16 cellular contexts compared by ENCODE assay signal in genomic region chr4:84050014-84050413, GRCh38.
DNase-seq lines count a peak whose midpoint lies in the region; ATAC-seq and TF ChIP-seq lines count a peak whose summit lies in the region.
"Had no signal": no experiment of that assay in that cellular context is flagged by ENCODE, and none has a peak within 500 bp of the region (broad histone marks: within the 10 kb centered on the region; RNA-seq: fewer than 3 reads in every experiment).

No MANE protein-coding gene starts in this region.

- no peak overlapping the region for H4K91ac ChIP-seq in H9 (ENCODE audit: insufficient read length, low read depth, low read length)

- no peaks in the 10 kb centered on the region for H3K79me2 ChIP-seq in H9 (ENCODE audit: insufficient read depth, low read length)

- no peak overlapping the region for H3K4ac ChIP-seq in H9 (ENCODE audit: low read depth, low read length)

- H3K79me1 ChIP-seq in H9 (ENCODE audit: insufficient read depth, low read depth, low read length, poor library complexity, severe bottlenecking): no peaks in the 10 kb centered on the region

- H3K9me3 Mint-ChIP-seq in H9: no peaks in the 10 kb centered on the region; a peak in 1 of 5 replicates
- H3K9me3 Mint-ChIP-seq: activated CD4-positive, alpha-beta memory T cell treated with anti-CD3 and anti-CD28 coated beads, Interleukin-2, amount 10 ng/mL, durations not matched to agents 7 days and 5 days; neural crest cell had no signal

- H3K23me2 ChIP-seq in H9 (ENCODE audit: insufficient read length, low read depth, low read length, poor library complexity, severe bottlenecking): no peaks in the 10 kb centered on the region

- ATAC-seq in GM18870 (IDR thresholded peaks at IDR 0.05; ENCODE audit: unreplicated experiment) (no peak), HG02840 (IDR thresholded peaks at IDR 0.05; ENCODE audit: low FRiP score, unreplicated experiment) (no peak)
- ATAC-seq: lower lobe of right lung had no signal

- no peak overlapping the region for H3K23ac ChIP-seq in H9 (ENCODE audit: insufficient read length, low read depth, low read length)

- no peak overlapping the region for H4K8ac ChIP-seq in H9 (replicated peaks; ENCODE audit: insufficient read length, low read depth, low read length)

- H2BK12ac ChIP-seq in H9 (ENCODE audit: insufficient read length, low read depth, low read length): no peak overlapping the region

- peak overlapping the region in 1 of 2 experiments; percentile 44; a peak in 2 of 5 replicates for H3K4me3 Mint-ChIP-seq in H9
- H3K4me3 Mint-ChIP-seq: activated CD4-positive, alpha-beta memory T cell treated with anti-CD3 and anti-CD28 coated beads, Interleukin-2, amount 10 ng/mL, durations not matched to agents 7 days and 5 days; neural crest cell had no signal

- H3K9me3 ChIP-seq in H9 (ENCODE audit: control insufficient read depth, low read depth, low read length): no peaks in the 10 kb centered on the region
- H3K9me3 ChIP-seq: lower lobe of right lung, SK-N-SH had no signal

- H3K36me3 Mint-ChIP-seq in H9 (ENCODE audit: insufficient read depth in 1 of 3, low read depth in 3 of 3): no peaks in the 10 kb centered on the region

- H2BK20ac ChIP-seq in H9 (ENCODE audit: low read depth, low read length, poor library complexity, severe bottlenecking): no peak overlapping the region

- no peak overlapping the region for H2BK15ac ChIP-seq in H9 (ENCODE audit: low read depth, low read length)

- peaks cover 36 to 37% of the 10 kb centered on the region in 2 experiments for H3K4me1 Mint-ChIP-seq in H9
- H3K4me1 Mint-ChIP-seq: activated CD4-positive, alpha-beta memory T cell treated with anti-CD3 and anti-CD28 coated beads, Interleukin-2, amount 10 ng/mL, durations not matched to agents 7 days and 5 days had no signal

- DNase-seq in DMS 273 (lab: John Stamatoyannopoulos, UW; ENCODE audit: unreplicated experiment) (peak; percentile 69), H9 (peak; percentile 63), RKO (ENCODE audit: low spot score) (peak; percentile 3), kidney tubule cell (ENCODE audit: low spot score) (peak; percentile 4), GM19238 (ENCODE audit: insufficient read length, low spot score) (no peak), foreskin fibroblast (no peak)
- DNase-seq: activated CD4-positive, alpha-beta memory T cell treated with anti-CD3 and anti-CD28 coated beads, Interleukin-2, amount 10 ng/mL, durations not matched to agents 7 days and 5 days; DMS79; effector CD4-positive, alpha-beta T cell; lower lobe of right lung; MM.1S; SK-N-SH had no signal

- H2AK5ac ChIP-seq in H9 (ENCODE audit: insufficient read length, low read length): no peak overlapping the region

- H2BK120ac ChIP-seq in H9 (ENCODE audit: low read depth, low read length, poor library complexity, severe bottlenecking): no peak overlapping the region

- H3K18ac ChIP-seq in H9 (ENCODE audit: insufficient read length, low read depth, low read length): no peak overlapping the region

- peak overlapping the region; percentile 81 to 86 (median 86) for H3K27ac Mint-ChIP-seq in H9
- H3K27ac Mint-ChIP-seq: activated CD4-positive, alpha-beta memory T cell treated with anti-CD3 and anti-CD28 coated beads, Interleukin-2, amount 10 ng/mL, durations not matched to agents 7 days and 5 days had no signal

- no peaks in the 10 kb centered on the region for H3K27me3 ChIP-seq in H9 (ENCODE audit: insufficient read depth, low read length)
- H3K27me3 ChIP-seq: cardiac muscle cell had no signal

- H3K9ac ChIP-seq in H9 (ENCODE audit: extremely low read depth, insufficient read length, low read length): no peak overlapping the region
- H3K9ac ChIP-seq: SK-N-SH had no signal

- H3K4me3 ChIP-seq in foreskin fibroblast (ENCODE audit: low read depth in 1 of 2, low read length in 2 of 2): no peak overlapping the region
- H3K4me3 ChIP-seq: cardiac muscle cell, lower lobe of right lung had no signal

- no peak overlapping the region for H3K14ac ChIP-seq in H9 (ENCODE audit: insufficient read depth, low read length)

- H2AFZ ChIP-seq in H9 (ENCODE audit: low read length): no peak overlapping the region

- H4K5ac ChIP-seq in H9 (ENCODE audit: insufficient read length, low read depth, low read length): no peak overlapping the region

- peak overlapping the region; percentile 18 for H3K4me2 ChIP-seq in H9 (ENCODE audit: insufficient read depth, insufficient read length, low read length)
- H3K4me2 ChIP-seq: SK-N-SH had no signal

- no peaks in the 10 kb centered on the region for H3K27me3 Mint-ChIP-seq in H9 (ENCODE audit: low read depth)
- H3K27me3 Mint-ChIP-seq: activated CD4-positive, alpha-beta memory T cell treated with anti-CD3 and anti-CD28 coated beads, Interleukin-2, amount 10 ng/mL, durations not matched to agents 7 days and 5 days had no signal

- H2BK5ac ChIP-seq in H9 (ENCODE audit: insufficient read length, low read length): no peak overlapping the region

- no CpG with 5 or more reads among the region's 1 CpG for WGBS in H9 (ENCODE audit: extremely low coverage, insufficient read length, low lambda C conversion rate)

- TF ChIP-seq CTCF in H9 (conservative IDR thresholded peaks at IDR 0.05) (no peak), foreskin fibroblast (IDR thresholded peaks at IDR 0.05; ENCODE audit: low read depth, low read length) (no peak)

- peak overlapping the region; percentile 62 for H3K27ac ChIP-seq in H9 (ENCODE audit: insufficient read length, low read depth, low read length)
- H3K27ac ChIP-seq: cardiac muscle cell, lower lobe of right lung had no signal

- H3K4me1 ChIP-seq in H9 (ENCODE audit: insufficient read depth, low read length): peaks cover 12% of the 10 kb centered on the region
- H3K4me1 ChIP-seq: lower lobe of right lung had no signal

- no peaks in the 10 kb centered on the region for H4K20me1 ChIP-seq in H9 (ENCODE audit: control insufficient read depth, insufficient read depth, insufficient read length)

- no peak overlapping the region for H3K56ac ChIP-seq in H9 (ENCODE audit: insufficient read length, low read depth, low read length)

- no peak overlapping the region for H3T11ph ChIP-seq in H9 (ENCODE audit: low read length)

Comparison
In these comparisons a context has a peak if more than half of its experiments do, and no peak if none do; other contexts are left out.
1. DNase-seq: peak in DMS 273 (single experiment), H9 (single experiment), RKO (single experiment) and kidney tubule cell (single experiment); none in GM19238 (single experiment) and foreskin fibroblast (0 of 2).